In the genomic region with DNA sequence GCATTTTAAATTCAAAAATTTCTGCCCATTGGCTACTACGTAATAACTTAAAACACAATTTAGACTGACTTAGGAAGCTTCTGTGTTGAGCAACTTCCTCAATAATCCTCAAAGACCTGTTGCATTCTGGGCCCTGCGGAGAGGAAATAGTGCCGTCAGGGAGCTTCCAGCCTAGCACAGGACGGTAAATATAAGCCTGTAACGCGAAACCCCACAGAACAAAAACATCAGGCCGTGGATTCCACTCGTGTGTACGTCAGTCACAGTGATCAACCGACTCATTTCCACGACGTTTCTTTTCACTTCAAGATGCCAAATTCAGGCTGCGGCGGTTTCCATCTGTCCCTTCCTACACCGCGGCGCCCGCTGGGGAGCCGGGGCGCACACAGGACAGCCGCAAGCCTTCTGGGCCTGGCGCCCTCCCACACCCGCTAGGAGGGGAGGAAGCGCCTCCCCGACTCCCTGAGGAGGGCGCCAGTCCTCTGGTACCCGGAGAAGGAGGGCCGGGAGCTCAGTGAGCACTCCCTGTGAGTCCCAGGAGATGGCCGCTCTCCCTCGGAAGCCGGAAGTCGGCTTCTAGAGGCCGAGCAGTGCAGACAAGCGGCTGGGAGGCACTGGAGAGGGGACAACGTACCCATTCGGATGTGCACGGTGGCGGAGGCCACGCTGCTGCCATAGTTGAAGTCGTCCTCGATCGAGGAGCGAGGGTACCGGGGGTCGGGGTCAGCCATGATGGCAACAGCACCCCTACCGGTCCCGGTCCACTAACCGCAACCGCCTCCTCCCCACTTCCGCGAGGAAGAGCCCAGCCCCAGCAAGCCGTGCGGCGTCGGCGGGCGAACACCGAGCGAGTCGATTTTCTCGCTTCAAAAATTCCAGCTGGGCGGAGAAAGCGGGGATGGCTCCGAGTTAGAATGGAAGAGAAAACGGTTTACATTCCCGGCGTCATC, we compare ENCODE assay signal across 8 cellular contexts. TPM values are rescaled to one million over a fixed set of nuclear protein-coding genes. Genes with fewer than 3 reads are reported as not detected.
DNase-seq lines count a peak whose midpoint lies in the region; ATAC-seq and TF ChIP-seq lines count a peak whose summit lies in the region.

A gene with protein sequence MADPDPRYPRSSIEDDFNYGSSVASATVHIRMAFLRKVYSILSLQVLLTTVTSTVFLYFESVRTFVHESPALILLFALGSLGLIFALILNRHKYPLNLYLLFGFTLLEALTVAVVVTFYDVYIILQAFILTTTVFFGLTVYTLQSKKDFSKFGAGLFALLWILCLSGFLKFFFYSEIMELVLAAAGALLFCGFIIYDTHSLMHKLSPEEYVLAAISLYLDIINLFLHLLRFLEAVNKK (minus strand): TSS at position 776 of the 950 bp plus-strand sequence. CDS start 45 bp downstream, at position 731.

- H3K27me3 ChIP-seq in effector memory CD4-positive, alpha-beta T cell (replicated peaks; ENCODE audit: control insufficient read depth, insufficient read depth, low read length, poor library complexity, severe bottlenecking), result no peaks in the 10 kb centered on the region

- peaks cover 24% of the 10 kb centered on the region for H3K36me3 Mint-ChIP-seq in memory B cell

- H3K9me3 ChIP-seq in effector memory CD4-positive, alpha-beta T cell (ENCODE audit: control insufficient read depth, low read length), result no peaks in the 10 kb centered on the region

- peak; percentile 78 for ATAC-seq in memory B cell (ENCODE audit: low read depth)

- peak within 1 kb of the TSS; percentile 99 for H3K27ac Mint-ChIP-seq in memory B cell

- peak within 1 kb of the TSS; percentile 98 for H3K4me3 Mint-ChIP-seq in memory B cell

- H3K4me3 ChIP-seq in effector memory CD4-positive, alpha-beta T cell (ENCODE audit: insufficient read depth, low read depth, low read length, poor library complexity, severe bottlenecking), result peak within 1 kb of the TSS; percentile 77

- peak; percentile 34 for TF ChIP-seq CTCF in GM20000 (IDR thresholded peaks at IDR 0.05; ENCODE audit: extremely low read depth, missing control alignments)

- peak within 1 kb of the TSS; percentile 95 for H3K27ac ChIP-seq in effector memory CD4-positive, alpha-beta T cell (ENCODE audit: insufficient read depth, low read length, poor library complexity, severe bottlenecking)

- H3K36me3 ChIP-seq in effector memory CD4-positive, alpha-beta T cell (ENCODE audit: control insufficient read depth, insufficient read depth, low read length), result peaks cover 6% of the 10 kb centered on the region

- DNase-seq in COR-L47 (lab: John Stamatoyannopoulos, UW), result peak; percentile 89
- DNase-seq in GM20000 (ENCODE audit: low spot score), result peak; percentile 88
- peak; percentile 91 for DNase-seq in HT-29 (ENCODE audit: low spot score)
- peak; percentile 88 for DNase-seq in NK-92 treated with Interleukin-12 subunit alpha and Interleukin-12 subunit beta, amount 100 ng/mL, for 24 hours (lab: John Stamatoyannopoulos, UW)
- peak; percentile 94 for DNase-seq in activated CD8-positive, alpha-beta memory T cell treated with anti-CD3 and anti-CD28 coated beads for 24 hours
- peak; percentile 78 to 83 (median 82) for DNase-seq in effector memory CD4-positive, alpha-beta T cell
- peak; percentile 79 to 83 for DNase-seq in memory B cell (ENCODE audit: low spot score in 2 of 2)
- DNase-seq in stimulated activated CD8-positive, alpha-beta memory T cell treated with anti-CD3 and anti-CD28 coated beads, Interleukin-12 subunit alpha, Interleukin-12 subunit beta, amount 100 ng/mL, for 24 hours (ENCODE audit: extremely low read depth), result peak; percentile 75

- peaks cover 18% of the 10 kb centered on the region for H3K4me1 Mint-ChIP-seq in memory B cell

- peaks cover 2% of the 10 kb centered on the region for H3K27me3 Mint-ChIP-seq in memory B cell

- peaks cover 4% of the 10 kb centered on the region for H3K4me1 ChIP-seq in effector memory CD4-positive, alpha-beta T cell (ENCODE audit: control insufficient read depth, insufficient read depth, low read length, poor library complexity, severe bottlenecking)

- peaks cover 1% of the 10 kb centered on the region for H3K9me3 Mint-ChIP-seq in memory B cell

RNA-seq across cellular contexts. Expression of the gene that starts here (rescaled TPM):
- 27.7 and 30.7 TPM in 2 replicates for total RNA-seq in HT-29 (2014; rRNA removed; shearing (Covaris generic))

Comparison
In these comparisons a context has a peak if more than half of its experiments do, and no peak if none do; other contexts are left out.
1. Peak in every context shown above with its lines: DNase-seq, ATAC-seq, H3K4me3 ChIP-seq and H3K27ac ChIP-seq.